8 cellular contexts compared by ENCODE assay signal in the genomic region with DNA sequence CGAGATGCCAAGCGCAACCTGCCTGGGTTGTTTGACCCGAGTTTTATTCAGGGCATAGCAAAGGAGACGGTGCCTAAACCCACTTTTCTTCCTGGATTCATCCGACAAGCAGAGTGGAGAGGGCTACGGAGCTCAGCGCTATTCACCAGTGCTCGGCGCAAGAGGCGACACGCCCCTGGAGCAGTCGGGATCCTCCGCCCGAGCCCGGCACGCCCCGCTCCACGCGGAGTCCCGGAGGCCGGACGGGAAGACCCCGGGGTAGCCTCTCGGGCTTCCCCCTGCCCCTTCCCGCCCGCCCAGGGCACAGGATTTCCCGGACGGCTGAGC. TPM values are rescaled to one million over a fixed set of nuclear protein-coding genes. Genes with fewer than 3 reads are reported as not detected.
A peak's percentile ranks its signal among the peaks of the same experiment; 100 is the strongest.
DNase-seq lines count a peak whose midpoint lies in the region; ATAC-seq and TF ChIP-seq lines count a peak whose summit lies in the region.

No MANE protein-coding gene starts in this region.

- H4K8ac ChIP-seq in H9 (replicated peaks; ENCODE audit: insufficient read length, low read depth, low read length): no peak overlapping the region

- no peak overlapping the region for H2BK20ac ChIP-seq in H9 (ENCODE audit: low read depth, low read length, poor library complexity, severe bottlenecking)

- no peak overlapping the region for H3K27ac ChIP-seq in H9 (ENCODE audit: insufficient read length, low read depth, low read length)
- H3K27ac ChIP-seq in muscle layer of duodenum (ENCODE audit: low read length): peak overlapping the region; percentile 80
- peak overlapping the region; percentile 89 to 99 (median 99) for H3K27ac ChIP-seq in thyroid gland

- TF ChIP-seq POLR2A in thyroid gland (IDR thresholded peaks at IDR 0.05): no peak

- H3K4ac ChIP-seq in H9 (ENCODE audit: low read depth, low read length): no peak overlapping the region

- POLR2A ChIA-PET in activated CD4-positive, alpha-beta memory T cell treated with anti-CD3 and anti-CD28 coated beads for 36 hours (lab: Charles Lee): interaction anchor here (0.9 to 7.5 kb wide), 19 partner anchors 9 to 121 kb away, joined by 3 to 70 read pairs (median 8); no protein-coding TSS in a partner anchor

- no peak for TF ChIP-seq CTCF in H9 (conservative IDR thresholded peaks at IDR 0.05)
- TF ChIP-seq CTCF in LNCaP clone FGC (IDR thresholded peaks at IDR 0.05; ENCODE audit: control insufficient read depth, extremely low read depth, insufficient read depth): no peak
- TF ChIP-seq CTCF in thyroid gland (IDR thresholded peaks at IDR 0.05): no peak

- intact Hi-C loops in activated CD4-positive, alpha-beta memory T cell treated with anti-CD3 and anti-CD28 coated beads for 36 hours (cut with micrococcal nuclease): loop anchor here (2.0 to 10.0 kb wide), 4 partner anchors 21 to 399 kb away; partner anchors contain the start of genes DHFR, MSH3 and ZFYVE16
- intact Hi-C loops in thyroid gland (cut with DNase I): loop anchor here (10.0 kb wide), 1 partner anchor 81 kb away; no protein-coding TSS in a partner anchor

- peaks cover 30% of the 10 kb centered on the region for H3K23me2 ChIP-seq in H9 (ENCODE audit: insufficient read length, low read depth, low read length, poor library complexity, severe bottlenecking)

- peak overlapping the region; percentile 96 for H3K4me2 ChIP-seq in H9 (ENCODE audit: insufficient read depth, insufficient read length, low read length)

- no peaks in the 10 kb centered on the region for H3K9me3 ChIP-seq in H9 (ENCODE audit: control insufficient read depth, low read depth, low read length)
- no peaks in the 10 kb centered on the region for H3K9me3 ChIP-seq in muscle layer of duodenum (ENCODE audit: control insufficient read depth in 1 of 2, low read length in 2 of 2)
- H3K9me3 ChIP-seq in thyroid gland: no peaks in the 10 kb centered on the region

- H3K79me2 ChIP-seq in H9 (ENCODE audit: insufficient read depth, low read length): peaks cover 37% of the 10 kb centered on the region

- no peak overlapping the region for H2AK5ac ChIP-seq in H9 (ENCODE audit: insufficient read length, low read length)

- H4K91ac ChIP-seq in H9 (ENCODE audit: insufficient read length, low read depth, low read length): no peak overlapping the region

- H3K4me3 ChIP-seq in LNCaP clone FGC (ENCODE audit: low read depth, low read length): peak overlapping the region; percentile 85
- H3K4me3 ChIP-seq in muscle layer of duodenum (ENCODE audit: low read depth in 1 of 2, low read length in 2 of 2): peak overlapping the region; percentile 70 to 83
- H3K4me3 ChIP-seq in thyroid gland (replicated peaks in 1 of 3): peak overlapping the region; percentile 16 to 84 (median 68)

- H2AFZ ChIP-seq in H9 (ENCODE audit: low read length): no peak overlapping the region

- H3K27me3 ChIP-seq in H9 (ENCODE audit: insufficient read depth, low read length) (no peaks in the 10 kb centered on the region), muscle layer of duodenum (ENCODE audit: low read depth, low read length) (no peaks in the 10 kb centered on the region), thyroid gland (no peaks in the 10 kb centered on the region)

- no peaks in the 10 kb centered on the region for H3K27me3 Mint-ChIP-seq in H9 (ENCODE audit: low read depth)
- H3K27me3 Mint-ChIP-seq in activated CD4-positive, alpha-beta memory T cell treated with anti-CD3 and anti-CD28 coated beads for 36 hours: no peaks in the 10 kb centered on the region

- peak overlapping the region; percentile 85 to 94 for H3K4me3 Mint-ChIP-seq in H9
- peak overlapping the region; percentile 83 for H3K4me3 Mint-ChIP-seq in activated CD4-positive, alpha-beta memory T cell treated with anti-CD3 and anti-CD28 coated beads for 36 hours

- no peak overlapping the region for H4K5ac ChIP-seq in H9 (ENCODE audit: insufficient read length, low read depth, low read length)

- H3K18ac ChIP-seq in H9 (ENCODE audit: insufficient read length, low read depth, low read length): no peak overlapping the region

- no peak overlapping the region for H2BK15ac ChIP-seq in H9 (ENCODE audit: low read depth, low read length)

- H3K36me3 Mint-ChIP-seq in H9 (ENCODE audit: insufficient read depth in 1 of 3, low read depth in 3 of 3): peaks cover 0 to 4% (median 0%) of the 10 kb centered on the region in 3 experiments; a peak in 5 of 7 replicates
- H3K36me3 Mint-ChIP-seq in activated CD4-positive, alpha-beta memory T cell treated with anti-CD3 and anti-CD28 coated beads for 36 hours: peaks cover 22% of the 10 kb centered on the region

- peaks cover 3% of the 10 kb centered on the region for H3K79me1 ChIP-seq in H9 (ENCODE audit: insufficient read depth, low read depth, low read length, poor library complexity, severe bottlenecking)

- H3K23ac ChIP-seq in H9 (ENCODE audit: insufficient read length, low read depth, low read length): no peak overlapping the region

- H3T11ph ChIP-seq in H9 (ENCODE audit: low read length): no peak overlapping the region

- H3K4me1 Mint-ChIP-seq in H9: peaks cover 54 to 58% of the 10 kb centered on the region in 2 experiments
- peaks cover 50% of the 10 kb centered on the region for H3K4me1 Mint-ChIP-seq in activated CD4-positive, alpha-beta memory T cell treated with anti-CD3 and anti-CD28 coated beads for 36 hours (ENCODE audit: low read depth)

- peak overlapping the region; percentile 82 for H3K9ac ChIP-seq in H9 (ENCODE audit: extremely low read depth, insufficient read length, low read length)

- H2BK120ac ChIP-seq in H9 (ENCODE audit: low read depth, low read length, poor library complexity, severe bottlenecking): no peak overlapping the region

- WGBS in H9 (ENCODE audit: extremely low coverage, insufficient read length, low lambda C conversion rate): no CpG with 5 or more reads among the region's 28 CpGs
- 0% methylated on average over 4 to 5 of the region's 28 CpGs for WGBS in thyroid gland, 2 donors

- H3K9me3 Mint-ChIP-seq in H9: no peaks in the 10 kb centered on the region; a peak in 1 of 5 replicates
- H3K9me3 Mint-ChIP-seq in activated CD4-positive, alpha-beta memory T cell treated with anti-CD3 and anti-CD28 coated beads for 36 hours: no peaks in the 10 kb centered on the region

- peaks cover 11% of the 10 kb centered on the region; the same call in 1 of the 2 replicates for H3K4me1 ChIP-seq in H9 (ENCODE audit: insufficient read depth, low read length)
- H3K4me1 ChIP-seq in muscle layer of duodenum (ENCODE audit: control insufficient read depth in 1 of 2, insufficient read depth in 2 of 2, low read length in 2 of 2): peaks cover 4 to 11% of the 10 kb centered on the region in 2 donors
- peaks cover 17 to 28% of the 10 kb centered on the region in 2 donors for H3K4me1 ChIP-seq in thyroid gland

- no peak overlapping the region for H2BK5ac ChIP-seq in H9 (ENCODE audit: insufficient read length, low read length)

- no peak overlapping the region for H3K56ac ChIP-seq in H9 (ENCODE audit: insufficient read length, low read depth, low read length)

- H2BK12ac ChIP-seq in H9 (ENCODE audit: insufficient read length, low read depth, low read length): no peak overlapping the region

- peak; percentile 73 for ATAC-seq in esophagus mucosa

- H4K20me1 ChIP-seq in H9 (ENCODE audit: control insufficient read depth, insufficient read depth, insufficient read length): no peaks in the 10 kb centered on the region

- no peak overlapping the region for H3K27ac Mint-ChIP-seq in H9
- H3K27ac Mint-ChIP-seq in activated CD4-positive, alpha-beta memory T cell treated with anti-CD3 and anti-CD28 coated beads for 36 hours: peak overlapping the region; percentile 87

- CTCF ChIA-PET in activated CD4-positive, alpha-beta memory T cell treated with anti-CD3 and anti-CD28 coated beads for 36 hours (lab: Charles Lee): interaction anchor here (1.0 to 5.6 kb wide), 9 partner anchors 8 to 164 kb away, joined by 3 to 34 read pairs (median 6); no protein-coding TSS in a partner anchor

- H3K36me3 ChIP-seq in muscle layer of duodenum (ENCODE audit: control insufficient read depth in 1 of 2, insufficient read depth in 2 of 2, low read length in 2 of 2) (no peaks in the 10 kb centered on the region), thyroid gland (no peaks in the 10 kb centered on the region)

- DNase-seq in DMS 273 (lab: John Stamatoyannopoulos, UW; ENCODE audit: unreplicated experiment): peak; percentile 81
- no peak for DNase-seq in DMS 273 treated with DMSO at 0.1 percent for 48 hours (lab: John Stamatoyannopoulos, UW)
- no peak for DNase-seq in H9
- DNase-seq in LNCaP clone FGC (ENCODE audit: low read depth): no peak
- peak; percentile 71 for DNase-seq in activated CD4-positive, alpha-beta memory T cell treated with anti-CD3 and anti-CD28 coated beads for 36 hours
- DNase-seq in thyroid gland: peak; percentile 63 to 66

- H3K14ac ChIP-seq in H9 (ENCODE audit: insufficient read depth, low read length): peak overlapping the region; percentile 21; the same call in 1 of the 2 replicates

RNA-seq across cellular contexts. Expression of gene SERINC5, which starts 0.5 kb away (rescaled TPM):
- total RNA-seq in H9 (2021): 52.3 and 54.7 TPM in 2 replicates
- 10 to 100 TPM; 42.8 to 48.0 TPM for total RNA-seq in activated CD4-positive, alpha-beta memory T cell treated with anti-CD3 and anti-CD28 coated beads for 36 hours
- total RNA-seq in esophagus mucosa: 71.3 TPM
- 10 to 100 TPM; 22.6 to 26.9 (median 24.8) TPM for total RNA-seq in thyroid gland

Comparison
In these comparisons a context has a peak if more than half of its experiments do, and no peak if none do; other contexts are left out.
1. DNase-seq: peak in DMS 273 (single experiment), activated CD4-positive, alpha-beta memory T cell treated with anti-CD3 and anti-CD28 coated beads for 36 hours (single experiment) and thyroid gland (2 of 2); none in DMS 273 treated with DMSO at 0.1 percent for 48 hours (single experiment), H9 (single experiment) and LNCaP clone FGC (single experiment).
2. Peak in every context shown above with its lines, with median percentiles within 50 percentile points of each other: H3K4me3 ChIP-seq.